In the genomic region with DNA sequence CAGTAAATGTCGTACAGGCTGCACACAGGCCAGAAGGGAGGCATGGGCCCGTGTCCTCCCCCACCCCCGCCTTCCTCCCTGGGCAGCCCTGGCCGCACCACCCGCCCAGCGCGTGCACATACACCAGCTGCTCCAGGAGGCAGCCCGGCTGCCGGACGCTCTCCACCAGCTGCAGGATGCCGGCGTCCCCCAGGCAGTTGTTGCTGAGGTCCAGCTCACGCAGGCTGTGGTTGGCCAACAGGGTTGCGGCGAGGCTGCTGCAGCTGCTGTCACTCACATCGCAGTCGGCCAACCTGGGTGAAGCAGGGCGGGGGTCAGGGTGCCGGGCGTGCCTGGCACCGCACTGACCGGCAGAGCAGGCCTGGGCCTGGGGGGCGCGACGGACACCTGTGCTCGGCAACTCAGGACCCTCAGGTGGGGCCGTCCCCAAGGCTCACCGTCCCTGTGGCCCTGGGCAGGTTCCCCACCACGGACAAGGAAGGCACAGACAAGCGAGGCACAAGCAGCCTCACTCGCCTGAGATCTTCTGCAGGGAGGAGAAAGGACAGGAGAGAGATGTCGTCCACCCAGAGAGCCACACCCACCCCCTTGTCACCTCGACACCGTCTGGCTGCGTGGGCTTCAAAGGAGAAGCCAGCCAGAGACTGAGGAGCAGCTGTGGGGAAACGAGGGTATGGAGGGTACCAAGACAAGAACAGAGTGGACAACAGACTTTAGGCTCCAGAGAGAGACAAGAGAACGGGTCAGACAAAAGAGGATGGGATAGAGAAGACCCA, we compare ENCODE assay signal across 15 cellular contexts. TPM values are rescaled to one million over a fixed set of nuclear protein-coding genes. Genes with fewer than 3 reads are reported as not detected.
DNase-seq lines count a peak whose midpoint lies in the region; ATAC-seq, FAIRE-seq and TF ChIP-seq lines count a peak whose summit lies in the region.
"Had no signal": no experiment of that assay in that cellular context is flagged by ENCODE, and none has a peak within 500 bp of the region (broad histone marks: within the 10 kb centered on the region; RNA-seq: fewer than 3 reads in every experiment).

No MANE protein-coding gene starts in this region.

- H3K27ac Mint-ChIP-seq in activated naive CD4-positive, alpha-beta T cell treated with anti-CD3 and anti-CD28 coated beads, Interleukin-2, amount 50 U/mL, for 72 hours, result peak overlapping the region; percentile 64 to 87

- peaks cover 15 to 17% of the 10 kb centered on the region in 2 donors for H3K36me3 Mint-ChIP-seq in activated naive CD4-positive, alpha-beta T cell treated with anti-CD3 and anti-CD28 coated beads, Interleukin-2, amount 50 U/mL, for 72 hours

- H3K9ac ChIP-seq in kidney (ENCODE audit: low read length in 2 of 2), result no peak overlapping the region

- H3K4me1 ChIP-seq in kidney (ENCODE audit: control insufficient read depth in 1 of 2, insufficient read depth in 1 of 2, low read depth in 1 of 2, low read length in 2 of 2), result no peaks in the 10 kb centered on the region
- H3K4me1 ChIP-seq: colonic mucosa had no signal

- no peaks in the 10 kb centered on the region for H3K9me3 Mint-ChIP-seq in activated naive CD4-positive, alpha-beta T cell treated with anti-CD3 and anti-CD28 coated beads, Interleukin-2, amount 50 U/mL, for 72 hours
- H3K9me3 Mint-ChIP-seq: activated naive CD8-positive, alpha-beta T cell treated with anti-CD3 and anti-CD28 coated beads for 36 hours had no signal

- DNase-seq in activated naive CD4-positive, alpha-beta T cell treated with anti-CD3 and anti-CD28 coated beads, Interleukin-2, amount 50 U/mL, for 72 hours (ENCODE audit: low spot score in 2 of 2), result no peak
- no peak for DNase-seq in activated naive CD4-positive, alpha-beta T cell treated with Interleukin-2 at 50 U/mL for 16 hours
- DNase-seq in medulla oblongata (ENCODE audit: extremely low spot score) (peak; percentile 78), superior temporal gyrus (ENCODE audit: extremely low spot score) (peak; percentile 83), coronary artery (ENCODE audit: low spot score) (no peak), kidney (no peak)
- DNase-seq: activated CD8-positive, alpha-beta memory T cell treated with anti-CD3 and anti-CD28 coated beads, Interleukin-2, amount 10 ng/mL, durations not matched to agents 7 days and 5 days; activated naive CD8-positive, alpha-beta T cell treated with anti-CD3 and anti-CD28 coated beads for 36 hours; colonic mucosa; NCI-H1417 treated with DMSO at 0.1 percent for 48 hours; NCI-H524 treated with DMSO at 0.1 percent for 48 hours had no signal

- peaks cover 27 to 37% of the 10 kb centered on the region in 2 donors for H3K36me3 ChIP-seq in kidney (ENCODE audit: control insufficient read depth in 1 of 2, insufficient read depth in 2 of 2, low read length in 2 of 2)

- FAIRE-seq in kidney (lab: Jason Lieb, UNC), result no peak

- intact Hi-C loops in kidney (cut with DNase I), result no loop called here

- no peak overlapping the region for H3K4me3 ChIP-seq in coronary artery
- no peak overlapping the region for H3K4me3 ChIP-seq in kidney (ENCODE audit: low read length in 2 of 2)
- H3K4me3 ChIP-seq: colonic mucosa had no signal

- ATAC-seq in activated naive CD4-positive, alpha-beta T cell treated with anti-CD3 and anti-CD28 coated beads, Interleukin-2, amount 50 U/mL, for 72 hours, result no peak
- no peak for ATAC-seq in GM18858 (IDR thresholded peaks at IDR 0.05; ENCODE audit: unreplicated experiment)
- ATAC-seq: activated CD8-positive, alpha-beta memory T cell treated with anti-CD3 and anti-CD28 coated beads, Interleukin-2, amount 10 ng/mL, durations not matched to agents 7 days and 5 days had no signal

- H3K9me3 ChIP-seq in kidney (ENCODE audit: control insufficient read depth in 1 of 2, low read length in 2 of 2), result no peaks in the 10 kb centered on the region
- H3K9me3 ChIP-seq: colonic mucosa had no signal

- TF ChIP-seq CTCF in coronary artery (IDR thresholded peaks at IDR 0.05) (no peak), kidney (IDR thresholded peaks at IDR 0.05; ENCODE audit: borderline replicate concordance, extremely low read depth, insufficient read depth) (no peak)

- H3K27ac ChIP-seq in angular gyrus (ENCODE audit: low read depth, low read length) (peak overlapping the region; percentile 94), coronary artery (no peak overlapping the region), kidney (ENCODE audit: low read depth in 2 of 2, low read length in 2 of 2) (no peak overlapping the region)
- H3K27ac ChIP-seq: colonic mucosa had no signal

RNA-seq across cellular contexts. Expression of a gene that starts 12.1 kb away (rescaled TPM):
- 10 to 100 TPM; 90.9 to 98.0 TPM for total RNA-seq in activated naive CD4-positive, alpha-beta T cell treated with anti-CD3 and anti-CD28 coated beads, Interleukin-2, amount 50 U/mL, for 72 hours
- 191 TPM for total RNA-seq in kidney
- 171 TPM for polyA plus RNA-seq in kidney (ENCODE audit: insufficient read depth, low read depth, low replicate concordance)

RNA-seq across cellular contexts. Expression of a gene that starts 40.4 kb away (rescaled TPM):
- total RNA-seq in activated naive CD4-positive, alpha-beta T cell treated with anti-CD3 and anti-CD28 coated beads, Interleukin-2, amount 50 U/mL, for 72 hours, result 10 to 100 TPM; 29.9 to 38.6 TPM
- 66.1 TPM for total RNA-seq in kidney
- 100 TPM for polyA plus RNA-seq in kidney (ENCODE audit: insufficient read depth, low read depth, low replicate concordance)

RNA-seq across cellular contexts. Expression of a gene that starts 42.4 kb away (rescaled TPM):
- 1 to 10 TPM; 1.7 to 2.8 TPM for total RNA-seq in activated naive CD4-positive, alpha-beta T cell treated with anti-CD3 and anti-CD28 coated beads, Interleukin-2, amount 50 U/mL, for 72 hours
- 7.7 TPM for total RNA-seq in kidney
- 1.2 TPM for polyA plus RNA-seq in kidney (ENCODE audit: insufficient read depth, low read depth, low replicate concordance)

RNA-seq across cellular contexts. Expression of a gene that starts 44.9 kb away (rescaled TPM):
- total RNA-seq in activated naive CD4-positive, alpha-beta T cell treated with anti-CD3 and anti-CD28 coated beads, Interleukin-2, amount 50 U/mL, for 72 hours, result 10 to 100 TPM; 23.6 to 23.8 TPM
- 28.5 TPM for total RNA-seq in kidney
- polyA plus RNA-seq in kidney (ENCODE audit: insufficient read depth, low read depth, low replicate concordance), result 37.7 TPM

RNA-seq across cellular contexts. Expression of a gene that starts 53.1 kb away (rescaled TPM):
- total RNA-seq in activated naive CD4-positive, alpha-beta T cell treated with anti-CD3 and anti-CD28 coated beads, Interleukin-2, amount 50 U/mL, for 72 hours, result 10 to 100 TPM; 61.2 to 69.3 TPM
- 21.8 TPM for total RNA-seq in kidney
- polyA plus RNA-seq in kidney (ENCODE audit: insufficient read depth, low read depth, low replicate concordance), result 11.3 TPM
- total RNA-seq: A673, fibroblast of lung had no signal
- polyA plus RNA-seq: fibroblast of lung had no signal

Comparison
In these comparisons a context has a peak if more than half of its experiments do, and no peak if none do; other contexts are left out.
1. DNase-seq: peak in medulla oblongata (single experiment) and superior temporal gyrus (single experiment); none in activated naive CD4-positive, alpha-beta T cell treated with anti-CD3 and anti-CD28 coated beads, Interleukin-2, amount 50 U/mL, for 72 hours (0 of 2), activated naive CD4-positive, alpha-beta T cell treated with Interleukin-2 at 50 U/mL for 16 hours (single experiment), coronary artery (single experiment) and kidney (single experiment).